ENCODE assay signal across 18 cellular contexts in the genomic region with DNA sequence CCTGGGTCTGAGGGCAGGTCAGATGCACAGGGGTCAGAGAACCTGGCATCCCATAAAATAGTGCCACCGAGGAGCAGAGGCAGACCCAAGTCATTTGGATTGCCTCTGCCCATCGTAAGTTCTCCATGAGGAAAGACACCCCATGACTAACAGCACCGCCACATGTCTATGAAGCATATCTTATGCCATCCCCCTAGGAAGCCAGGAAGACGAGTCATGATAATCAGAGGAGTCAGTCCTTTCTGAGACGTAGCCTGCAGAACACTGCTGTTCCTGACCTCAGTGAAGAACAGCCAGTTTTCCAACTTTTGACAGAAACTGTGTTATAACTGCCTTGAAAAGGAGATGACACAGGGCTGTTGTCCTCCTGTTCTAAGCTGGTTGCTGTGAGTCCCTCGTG. TPM values are rescaled to one million over a fixed set of nuclear protein-coding genes. Genes with fewer than 3 reads are reported as not detected.
A peak's percentile ranks its signal among the peaks of the same experiment; 100 is the strongest.
DNase-seq lines count a peak whose midpoint lies in the region; ATAC-seq, FAIRE-seq and TF ChIP-seq lines count a peak whose summit lies in the region.
"Had no signal": no experiment of that assay in that cellular context is flagged by ENCODE, and none has a peak within 500 bp of the region (broad histone marks: within the 10 kb centered on the region; RNA-seq: fewer than 3 reads in every experiment).

No MANE protein-coding gene starts in this region.

- no peak overlapping the region for H3K4me2 ChIP-seq in MM.1S (ENCODE audit: low read depth, low read length)
- H3K4me2 ChIP-seq: BLaER1 treated with 17β-estradiol and CSF1 and Interleukin-3, amounts not matched to agents 10 nM and 100 nM had no signal

- TF ChIP-seq POLR2A in suprapubic skin (IDR thresholded peaks at IDR 0.05) = no peak

- H3K4me1 ChIP-seq in MM.1S (ENCODE audit: low read length) = no peaks in the 10 kb centered on the region
- H3K4me1 ChIP-seq in suprapubic skin = no peaks in the 10 kb centered on the region
- H3K4me1 ChIP-seq: parathyroid adenoma, upper lobe of right lung had no signal

- TF ChIP-seq CTCF in brain microvascular endothelial cell (IDR thresholded peaks at IDR 0.05; ENCODE audit: low read depth, low read length, missing control alignments) (no peak), MM.1S (IDR thresholded peaks at IDR 0.05; ENCODE audit: low read length) (no peak), suprapubic skin (IDR thresholded peaks at IDR 0.05) (no peak)

- no peaks in the 10 kb centered on the region for H3F3A ChIP-seq in MM.1S (ENCODE audit: insufficient read depth, low read length)

- no peaks in the 10 kb centered on the region for H4K20me1 ChIP-seq in MM.1S (ENCODE audit: insufficient read depth, low read length)

- no peak overlapping the region for H3K27ac ChIP-seq in brain microvascular endothelial cell
- no peak overlapping the region for H3K27ac ChIP-seq in MM.1S (ENCODE audit: low read length)
- H3K27ac ChIP-seq in suprapubic skin = no peak overlapping the region
- H3K27ac ChIP-seq: BLaER1 treated with 17β-estradiol and CSF1 and Interleukin-3, amounts not matched to agents 10 nM and 100 nM; parathyroid adenoma; upper lobe of right lung had no signal

- H3K9me3 ChIP-seq in MM.1S (replicated peaks; ENCODE audit: insufficient read depth, low read length) = no peaks in the 10 kb centered on the region
- no peaks in the 10 kb centered on the region for H3K9me3 ChIP-seq in suprapubic skin
- H3K9me3 ChIP-seq: BLaER1 treated with 17β-estradiol and CSF1 and Interleukin-3, amounts not matched to agents 10 nM and 100 nM; upper lobe of right lung had no signal

- H3K9ac ChIP-seq in MM.1S (ENCODE audit: low read length) = no peak overlapping the region
- H3K9ac ChIP-seq: BLaER1 treated with 17β-estradiol and CSF1 and Interleukin-3, amounts not matched to agents 10 nM and 100 nM; parathyroid adenoma had no signal

- in situ Hi-C loops in brain microvascular endothelial cell (cut with HindIII; ENCODE audit: low pct_ligation_motif_present, low sequenced_read_pairs) = no loop called here

- H3K36me3 ChIP-seq in brain microvascular endothelial cell (replicated peaks) (no peaks in the 10 kb centered on the region), MM.1S (replicated peaks; ENCODE audit: insufficient read depth, low read length) (no peaks in the 10 kb centered on the region), suprapubic skin (peaks cover 11% of the 10 kb centered on the region)
- H3K36me3 ChIP-seq: BLaER1 treated with 17β-estradiol and CSF1 and Interleukin-3, amounts not matched to agents 10 nM and 100 nM; upper lobe of right lung had no signal

- H3K4me3 ChIP-seq in brain microvascular endothelial cell (ENCODE audit: low read depth, low read length) = no peak overlapping the region
- no peak overlapping the region for H3K4me3 ChIP-seq in MM.1S (ENCODE audit: low read length)
- no peak overlapping the region for H3K4me3 ChIP-seq in suprapubic skin
- H3K4me3 ChIP-seq: BLaER1 treated with 17β-estradiol and CSF1 and Interleukin-3, amounts not matched to agents 10 nM and 100 nM; upper lobe of right lung had no signal

- H3K27me3 ChIP-seq in brain microvascular endothelial cell (replicated peaks) = no peaks in the 10 kb centered on the region
- no peaks in the 10 kb centered on the region for H3K27me3 ChIP-seq in MM.1S (replicated peaks; ENCODE audit: insufficient read depth, low read length)
- H3K27me3 ChIP-seq in suprapubic skin = no peaks in the 10 kb centered on the region
- H3K27me3 ChIP-seq: BLaER1 treated with 17β-estradiol and CSF1 and Interleukin-3, amounts not matched to agents 10 nM and 100 nM; upper lobe of right lung had no signal

- no peak for FAIRE-seq in HTR-8/SVneo (lab: Jason Lieb, UNC)

- no peak overlapping the region for H2AFZ ChIP-seq in MM.1S (ENCODE audit: low read length)
- H2AFZ ChIP-seq: parathyroid adenoma had no signal

- ATAC-seq in left lobe of liver = no peak
- ATAC-seq: upper lobe of right lung had no signal

- WGBS in suprapubic skin = no CpG with 5 or more reads among the region's 6 CpGs

- peak; percentile 68 for DNase-seq in AG08396 (ENCODE audit: low spot score)
- DNase-seq in HTR-8/SVneo (ENCODE audit: insufficient read length, low spot score) = peak; percentile 9
- peak; percentile 63 for DNase-seq in brain microvascular endothelial cell
- peak; percentile 66 for DNase-seq in islet precursor cell
- DNase-seq in MM.1S = no peak
- DNase-seq in OCI-M1 (lab: John Stamatoyannopoulos, UW) = no peak
- DNase-seq in suprapubic skin (ENCODE audit: low spot score in 2 of 2) = no peak
- DNase-seq in left lobe of liver (ENCODE audit: low spot score) = no peak
- DNase-seq: activated CD4-positive, alpha-beta T cell treated with anti-CD3 and anti-CD28 coated beads, Interleukin-2, amount 50 U/mL, for 1 hour; NCI-H1048; NCI-H446 treated with DMSO at 0.1 percent for 48 hours; stimulated activated CD4-positive, alpha-beta T cell treated with anti-CD3 and anti-CD28 coated beads, Interleukin-15, amount 100 ng/mL, for 24 hours; T-helper 2 cell; upper lobe of right lung had no signal

- H3K9me2 ChIP-seq in MM.1S (replicated peaks; ENCODE audit: insufficient read depth, low read length) = no peaks in the 10 kb centered on the region

- TF ChIP-seq EP300 in suprapubic skin (IDR thresholded peaks at IDR 0.05) = no peak

- H3K79me2 ChIP-seq in MM.1S (ENCODE audit: low read length) = no peaks in the 10 kb centered on the region
- H3K79me2 ChIP-seq: parathyroid adenoma had no signal

RNA-seq across cellular contexts. Expression of a gene that starts 51.2 kb away (rescaled TPM):
- total RNA-seq in suprapubic skin (under 1 TPM in 2 of 4 donors, not detected in 2; 0.11 to 0.23 TPM), left lobe of liver (not detected)
- total RNA-seq: activated T-helper 1 cell treated with anti-CD3 and anti-CD28 coated beads, Interleukin-12 subunit alpha, Interleukin-12 subunit beta, Interleukin-2, Interleukin-4 antibody, amounts not matched to agents 30 ng/mL and 10 ng/mL and 1 ng/mL, durations not matched to agents 14 hours and 24 hours and 36 hours; OCI-LY7 had no signal

Comparison
In these comparisons a context has a peak if more than half of its experiments do, and no peak if none do; other contexts are left out.
1. DNase-seq: peak in AG08396 (single experiment), HTR-8/SVneo (single experiment), brain microvascular endothelial cell (single experiment) and islet precursor cell (single experiment); none in MM.1S (single experiment), OCI-M1 (single experiment), suprapubic skin (0 of 2) and left lobe of liver (single experiment).